12 cellular contexts compared by ENCODE assay signal in genomic region chr3:69787436-69788168, GRCh38. TPM values are rescaled to one million over a fixed set of nuclear protein-coding genes. Genes with fewer than 3 reads are reported as not detected.
DNase-seq lines count a peak whose midpoint lies in the region; ATAC-seq, FAIRE-seq and TF ChIP-seq lines count a peak whose summit lies in the region.
"Had no signal": no experiment of that assay in that cellular context is flagged by ENCODE, and none has a peak within 500 bp of the region (broad histone marks: within the 10 kb centered on the region; RNA-seq: fewer than 3 reads in every experiment).

No MANE protein-coding gene starts in this region.

- in situ Hi-C loops in Panc1 (cut with HindIII; ENCODE audit: low pct_unique_long_range_greater_than_20kb, low sequenced_read_pairs): no loop called here

- H3K27ac ChIP-seq in Panc1 (ENCODE audit: low read length) (peak overlapping the region; percentile 44; the same call in 1 of the 2 replicates), esophagus squamous epithelium (peak overlapping the region in 3 of 4 donors; percentile 14 to 44 (median 19)), pancreas (peak overlapping the region in 1 of 4 donors; percentile 36)
- H3K27ac ChIP-seq: lower lobe of right lung had no signal

- peak; percentile 2 for DNase-seq in DMS 273 treated with DMSO at 0.1 percent for 48 hours (lab: John Stamatoyannopoulos, UW)
- no peak for DNase-seq in Panc1 (ENCODE audit: low read depth, low spot score)
- DNase-seq in esophagus squamous epithelium (lab: John Stamatoyannopoulos, UW): no peak
- no peak for DNase-seq in pancreas
- DNase-seq in activated CD4-positive, alpha-beta T cell treated with anti-CD3 and anti-CD28 coated beads for 48 hours: no peak
- no peak for DNase-seq in activated naive CD8-positive, alpha-beta T cell treated with anti-CD3 and anti-CD28 coated beads, Interleukin-2, amount 50 U/mL, for 24 hours
- no peak for DNase-seq in NCI-H1930 (lab: John Stamatoyannopoulos, UW)
- DNase-seq: lower lobe of right lung; MM.1S; stimulated activated CD4-positive, alpha-beta T cell treated with anti-CD3 and anti-CD28 coated beads, Interleukin-4, amount 100 ng/mL, for 1 hour had no signal

- intact Hi-C loops in Panc1 (cut with micrococcal nuclease; ENCODE audit: unreplicated experiment): no loop called here
- intact Hi-C loops in esophagus squamous epithelium (cut with DNase I): no loop called here
- intact Hi-C loops in pancreas (cut with DNase I): no loop called here

- H3K36me3 Mint-ChIP-seq in activated naive CD8-positive, alpha-beta T cell treated with anti-CD3 and anti-CD28 coated beads, Interleukin-2, amount 50 U/mL, for 24 hours (ENCODE audit: low read depth): no peaks in the 10 kb centered on the region

- H3K4me1 ChIP-seq in Panc1 (ENCODE audit: control insufficient read depth, insufficient read depth, low read length) (peaks cover 6% of the 10 kb centered on the region), esophagus squamous epithelium (peaks cover 6 to 61% (median 37%) of the 10 kb centered on the region in 3 donors), pancreas (peaks cover 0 to 9% (median 0%) of the 10 kb centered on the region in 3 donors)

- no TSS peak for BruUV-seq in Panc1 (replicated peaks; lab: Mats Ljungman, UMichigan)

- POLR2A ChIA-PET in Panc1 (lab: Charles Lee): no interaction called here

- no peak overlapping the region for H3K27ac Mint-ChIP-seq in activated naive CD8-positive, alpha-beta T cell treated with anti-CD3 and anti-CD28 coated beads, Interleukin-2, amount 50 U/mL, for 24 hours

- no peaks in the 10 kb centered on the region for H3K27me3 ChIP-seq in Panc1 (ENCODE audit: control insufficient read depth, insufficient read depth, low read length)
- no peaks in the 10 kb centered on the region for H3K27me3 ChIP-seq in esophagus squamous epithelium
- no peaks in the 10 kb centered on the region for H3K27me3 ChIP-seq in pancreas

- H3K4me3 ChIP-seq in Panc1 (ENCODE audit: low read depth in 2 of 2, low read length in 2 of 2): no peak overlapping the region
- no peak overlapping the region for H3K4me3 ChIP-seq in esophagus squamous epithelium
- no peak overlapping the region for H3K4me3 ChIP-seq in pancreas
- H3K4me3 ChIP-seq: lower lobe of right lung had no signal

- H3K4me1 Mint-ChIP-seq in activated naive CD8-positive, alpha-beta T cell treated with anti-CD3 and anti-CD28 coated beads, Interleukin-2, amount 50 U/mL, for 24 hours: no peaks in the 10 kb centered on the region

- H3K9me3 ChIP-seq in Panc1 (ENCODE audit: control insufficient read depth, insufficient read depth, low read depth, low read length): no peaks in the 10 kb centered on the region
- no peaks in the 10 kb centered on the region for H3K9me3 ChIP-seq in esophagus squamous epithelium
- no peaks in the 10 kb centered on the region for H3K9me3 ChIP-seq in pancreas

- H3K36me3 ChIP-seq in Panc1 (ENCODE audit: control insufficient read depth, insufficient read depth, low read length) (no peaks in the 10 kb centered on the region), esophagus squamous epithelium (no peaks in the 10 kb centered on the region), pancreas (no peaks in the 10 kb centered on the region)
- H3K36me3 ChIP-seq: lower lobe of right lung had no signal

- H3K9me3 Mint-ChIP-seq in activated naive CD8-positive, alpha-beta T cell treated with anti-CD3 and anti-CD28 coated beads, Interleukin-2, amount 50 U/mL, for 24 hours: no peaks in the 10 kb centered on the region

- H3K27me3 Mint-ChIP-seq in activated naive CD8-positive, alpha-beta T cell treated with anti-CD3 and anti-CD28 coated beads, Interleukin-2, amount 50 U/mL, for 24 hours: peaks cover 2% of the 10 kb centered on the region

- no peak overlapping the region for H3K4me3 Mint-ChIP-seq in activated naive CD8-positive, alpha-beta T cell treated with anti-CD3 and anti-CD28 coated beads, Interleukin-2, amount 50 U/mL, for 24 hours

- FAIRE-seq in pancreas (lab: Jason Lieb, UNC): peak; percentile 32
- FAIRE-seq: colon had no signal

- TF ChIP-seq CTCF in Panc1 (IDR thresholded peaks at IDR 0.05): no peak
- no peak for TF ChIP-seq CTCF in esophagus squamous epithelium (IDR thresholded peaks at IDR 0.05)
- TF ChIP-seq CTCF in pancreas (IDR thresholded peaks at IDR 0.05): no peak

- no peak for TF ChIP-seq POLR2A in esophagus squamous epithelium (IDR thresholded peaks at IDR 0.05)

- 30 to 37% methylated on average over 3 of the region's 3 CpGs for WGBS in esophagus squamous epithelium, 2 donors
- 42 to 52% methylated on average over 3 of the region's 3 CpGs for WGBS in pancreas, 2 donors

- CTCF ChIA-PET in Panc1 (lab: Charles Lee): no interaction called here

- ATAC-seq in Panc1 (no peak), pancreas (peak in 2 of 4 donors; percentile 50 to 64), GM18498 (IDR thresholded peaks at IDR 0.05; ENCODE audit: unreplicated experiment) (no peak)
- no peak for ATAC-seq in activated naive CD8-positive, alpha-beta T cell treated with anti-CD3 and anti-CD28 coated beads, Interleukin-2, amount 50 U/mL, for 24 hours
- ATAC-seq: lower lobe of right lung had no signal

RNA-seq across cellular contexts. Expression of gene MITF, which starts 48.3 kb away (rescaled TPM):
- total RNA-seq in Panc1 (2021; ENCODE audit: unreplicated experiment): 10.8 TPM
- polyA plus RNA-seq in Panc1 (2012; ENCODE audit: insufficient read length): 3.5 TPM
- 10 to 100 TPM in 2 of 4 donors, 1 to 10 TPM in 2; 1.6 to 22.5 (median 6.6) TPM for total RNA-seq in esophagus squamous epithelium
- 1 to 10 TPM; 5.1 to 9.7 (median 5.9) TPM for total RNA-seq in pancreas
- 1 to 10 TPM; 1.8 to 2.2 TPM for polyA plus RNA-seq in pancreas
